ENCODE assay signal across 13 cellular contexts in the genomic region with DNA sequence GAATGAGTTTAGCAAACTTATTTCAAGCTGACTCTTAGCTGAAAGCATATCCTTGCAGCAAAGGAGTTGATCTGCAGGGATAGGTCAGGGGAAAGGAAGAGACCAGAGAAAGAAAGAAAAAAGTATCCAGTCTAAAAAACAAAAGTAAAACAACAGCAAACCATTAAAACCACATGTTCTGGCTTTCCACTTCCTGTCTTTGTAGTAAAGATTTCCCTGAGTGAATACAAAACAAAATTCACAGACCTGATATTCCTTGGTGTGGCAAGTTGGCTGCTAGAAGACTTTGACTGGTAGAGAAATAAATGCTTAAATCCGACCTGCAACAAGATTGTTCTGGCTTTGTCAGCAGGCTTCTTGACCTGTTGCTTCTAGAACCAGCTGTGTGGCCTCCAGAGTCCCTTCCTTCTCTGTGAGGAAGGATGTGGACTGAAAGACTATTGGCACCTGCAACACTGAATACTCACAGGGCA. TPM values are rescaled to one million over a fixed set of nuclear protein-coding genes. Genes with fewer than 3 reads are reported as not detected.
DNase-seq lines count a peak whose midpoint lies in the region; ATAC-seq and TF ChIP-seq lines count a peak whose summit lies in the region.
"Had no signal": no experiment of that assay in that cellular context is flagged by ENCODE, and none has a peak within 500 bp of the region (broad histone marks: within the 10 kb centered on the region; RNA-seq: fewer than 3 reads in every experiment).

No MANE protein-coding gene starts in this region.

- no peak for TF ChIP-seq EP300 in SK-N-SH (IDR thresholded peaks at IDR 0.05; ENCODE audit: borderline replicate concordance in 1 of 2, low read depth in 1 of 2, low read length in 1 of 2)

- H3K27me3 ChIP-seq in SK-N-SH (ENCODE audit: insufficient read depth), result no peaks in the 10 kb centered on the region

- H3K79me2 ChIP-seq in SK-N-SH (ENCODE audit: insufficient read depth), result no peaks in the 10 kb centered on the region

- no peaks in the 10 kb centered on the region for H3K36me3 Mint-ChIP-seq in osteocyte (ENCODE audit: unreplicated experiment)
- H3K36me3 Mint-ChIP-seq: brain had no signal

- WGBS in SK-N-SH (ENCODE audit: low lambda C conversion rate), result 75% methylated on average over 1 of the region's 1 CpG

- H3K4me3 ChIP-seq in SK-N-SH (ENCODE audit: low read depth in 2 of 2, low read length in 1 of 2), result no peak overlapping the region

- H3K9me3 ChIP-seq in SK-N-SH, result no peaks in the 10 kb centered on the region

- H3K36me3 ChIP-seq in SK-N-SH (replicated peaks in 1 of 2; ENCODE audit: control insufficient read depth in 1 of 2, insufficient read depth in 2 of 2, low read length in 1 of 2), result no peaks in the 10 kb centered on the region

- TF ChIP-seq CTCF in osteocyte (IDR thresholded peaks at IDR 0.05) (no peak), SK-N-SH (IDR thresholded peaks at IDR 0.05) (no peak)

- no peak for TF ChIP-seq RAD21 in SK-N-SH (IDR thresholded peaks at IDR 0.05; ENCODE audit: low read length)

- ATAC-seq in GM18909 (IDR thresholded peaks at IDR 0.05; ENCODE audit: poor library complexity, unreplicated experiment) (peak; percentile 30), GM19023 (IDR thresholded peaks at IDR 0.05; ENCODE audit: unreplicated experiment) (no peak), GM18520 (IDR thresholded peaks at IDR 0.05; ENCODE audit: unreplicated experiment) (no peak), HG02973 (IDR thresholded peaks at IDR 0.05; ENCODE audit: unreplicated experiment) (no peak)
- ATAC-seq: HCT116 had no signal

- no peaks in the 10 kb centered on the region; a peak in 1 of 4 replicates for H3K4me1 ChIP-seq in SK-N-SH (ENCODE audit: control insufficient read depth in 1 of 2, insufficient read depth in 2 of 2, low read depth in 1 of 2, low read length in 1 of 2)

- H3K27ac Mint-ChIP-seq in osteocyte (ENCODE audit: unreplicated experiment), result peak overlapping the region; percentile 25

- no peaks in the 10 kb centered on the region for H4K20me1 ChIP-seq in SK-N-SH (ENCODE audit: insufficient read depth)

- CTCF ChIA-PET in SK-N-SH (lab: Yijun Ruan, JAX), result interaction anchor here (1.1 to 1.5 kb wide), 5 partner anchors 8 to 344 kb away, joined by 3 to 5 read pairs (median 3); no protein-coding TSS in a partner anchor

- POLR2A ChIA-PET in SK-N-SH (lab: Yijun Ruan, JAX), result no interaction called here

- H2AFZ ChIP-seq in SK-N-SH (ENCODE audit: low read depth), result no peak overlapping the region

- DNase-seq in MV-4-11 (lab: John Stamatoyannopoulos, UW) (peak; percentile 40), osteocyte (ENCODE audit: extremely low spot score, unreplicated experiment) (no peak), SK-N-SH (no peak)
- peak; percentile 63 for DNase-seq in central memory CD4-positive, alpha-beta T cell
- DNase-seq: left colon, retina, Right ventricle myocardium superior had no signal

- no peaks in the 10 kb centered on the region for H3K27me3 Mint-ChIP-seq in osteocyte (ENCODE audit: unreplicated experiment)
- H3K27me3 Mint-ChIP-seq: brain had no signal

- no peak overlapping the region for H3K4me3 Mint-ChIP-seq in osteocyte (ENCODE audit: unreplicated experiment)
- H3K4me3 Mint-ChIP-seq: brain had no signal

- no peaks in the 10 kb centered on the region for H3F3A ChIP-seq in SK-N-SH (replicated peaks; ENCODE audit: insufficient read depth)

- H3K4me1 Mint-ChIP-seq in osteocyte (ENCODE audit: unreplicated experiment), result peaks cover 9% of the 10 kb centered on the region

- H3K9me3 Mint-ChIP-seq in osteocyte (ENCODE audit: unreplicated experiment), result no peaks in the 10 kb centered on the region
- H3K9me3 Mint-ChIP-seq: brain had no signal

- H3K27ac ChIP-seq in SK-N-SH (ENCODE audit: low read depth in 2 of 2, low read length in 1 of 2), result no peak overlapping the region

- H3K9me2 ChIP-seq in SK-N-SH, result no peaks in the 10 kb centered on the region

- no peak overlapping the region for H3K9ac ChIP-seq in SK-N-SH

- H3K4me2 ChIP-seq in SK-N-SH, result no peak overlapping the region

TF ChIP-seq in SK-N-SH, 30 proteins besides CTCF, POLR2A, EP300 and RAD21:
- TF ChIP-seq POLR2AphosphoS5 (IDR thresholded peaks at IDR 0.05; ENCODE audit: low read depth, low read length), result no peak
- TF ChIP-seq GATA2 (CRISPR knock-in tag; IDR thresholded peaks at IDR 0.05), result no peak
- TF ChIP-seq MEF2A (IDR thresholded peaks at IDR 0.05; ENCODE audit: borderline replicate concordance, low read depth), result no peak
- TF ChIP-seq MXI1 (IDR thresholded peaks at IDR 0.05; ENCODE audit: low read depth, low read length), result no peak

RNA-seq across cellular contexts. Expression of gene MCM3, which starts 23.4 kb away (rescaled TPM):
- total RNA-seq in osteocyte, result 32.1 and 32.6 TPM in 2 replicates
- 62.4 and 71.4 TPM in 2 replicates for polyA plus RNA-seq in SK-N-SH (2012; rRNA removed)
- polyA plus RNA-seq in SK-N-SH (2012; cell fraction: cytosol; rRNA removed), result 57.2 and 65.0 TPM in 2 replicates
- polyA plus RNA-seq in SK-N-SH (2012; cell fraction: nucleus; rRNA removed), result 65.2 and 85.5 TPM in 2 replicates

RNA-seq across cellular contexts. Expression of gene PAQR8, which starts 54.0 kb away (rescaled TPM):
- total RNA-seq in osteocyte, result 13.1 and 13.4 TPM in 2 replicates
- polyA plus RNA-seq in SK-N-SH (2012; rRNA removed), result 2.3 and 2.4 TPM in 2 replicates
- polyA plus RNA-seq in SK-N-SH (2012; cell fraction: cytosol; rRNA removed), result 2.2 and 3.1 TPM in 2 replicates
- polyA plus RNA-seq in SK-N-SH (2012; cell fraction: nucleus; rRNA removed), result 0.55 and 0.86 TPM in 2 replicates

Comparison
In these comparisons a context has a peak if more than half of its experiments do, and no peak if none do; other contexts are left out.
1. DNase-seq: peak in MV-4-11 (single experiment) and central memory CD4-positive, alpha-beta T cell (single experiment); none in osteocyte (single experiment) and SK-N-SH (single experiment).